In genomic region chr12:124464062-124464461, GRCh38 we compare ENCODE assay signal across 14 cellular contexts.
A peak's percentile ranks its signal among the peaks of the same experiment; 100 is the strongest.
DNase-seq lines count a peak whose midpoint lies in the region; ATAC-seq and TF ChIP-seq lines count a peak whose summit lies in the region.
"Had no signal": no experiment of that assay in that cellular context is flagged by ENCODE, and none has a peak within 500 bp of the region (broad histone marks: within the 10 kb centered on the region; RNA-seq: fewer than 3 reads in every experiment).

No MANE protein-coding gene starts in this region.

- in situ Hi-C loops in HAP-1 (cut with MboI; ENCODE audit: low sequenced_read_pairs) = no loop called here

- H3K9me3 ChIP-seq in A673 (ENCODE audit: low read depth, low read length, poor library complexity, severe bottlenecking) = peaks cover 8% of the 10 kb centered on the region
- peaks cover under 1% of the 10 kb centered on the region for H3K9me3 ChIP-seq in CD4-positive, alpha-beta T cell (ENCODE audit: control insufficient read depth, low read length)
- no peaks in the 10 kb centered on the region for H3K9me3 ChIP-seq in T-helper 17 cell (ENCODE audit: control insufficient read depth, low read length, poor library complexity, severe bottlenecking)
- no peaks in the 10 kb centered on the region for H3K9me3 ChIP-seq in HAP-1
- H3K9me3 ChIP-seq: colonic mucosa had no signal

- CTCF ChIA-PET in A673 (lab: Charles Lee) = interaction anchor here (0.6 to 0.7 kb wide), 2 partner anchors 42 to 100 kb away, joined by 3 read pairs; no protein-coding TSS in a partner anchor
- CTCF ChIA-PET in CD4-positive, alpha-beta T cell (lab: Charles Lee) = no interaction called here

- H3K4me3 Mint-ChIP-seq in CD4-positive, alpha-beta T cell = peak overlapping the region; percentile 58
- H3K4me3 Mint-ChIP-seq in T-helper 17 cell = no peak overlapping the region
- peak overlapping the region in 4 of 5 donors; percentile 74 to 86 (median 78) for H3K4me3 Mint-ChIP-seq in immature natural killer cell

- H3K4me1 ChIP-seq in A673 (ENCODE audit: insufficient read depth, low read length, poor library complexity, severe bottlenecking) = peaks cover 52% of the 10 kb centered on the region
- no peaks in the 10 kb centered on the region for H3K4me1 ChIP-seq in HAP-1
- H3K4me1 ChIP-seq: colonic mucosa had no signal

- H3K4me3 ChIP-seq in A673 (ENCODE audit: low read depth, low read length, poor library complexity, severe bottlenecking) (peak overlapping the region; percentile 2), HAP-1 (no peak overlapping the region)
- H3K4me3 ChIP-seq: colonic mucosa, K562 had no signal

- no peak for ATAC-seq in CD4-positive, alpha-beta T cell (ENCODE audit: poor library complexity)
- no peak for ATAC-seq in T-helper 17 cell

- intact Hi-C loops in A673 (cut with micrococcal nuclease; ENCODE audit: unreplicated experiment) = loop anchor here (5.0 kb wide), 2 partner anchors 103 to 298 kb away; partner anchors contain the start of gene NCOR2
- intact Hi-C loops in CD4-positive, alpha-beta T cell (cut with DNase I, micrococcal nuclease) = no loop called here

- BruUV-seq in A673 (replicated peaks; lab: Mats Ljungman, UMichigan) = no TSS peak

- H3K4me1 Mint-ChIP-seq in CD4-positive, alpha-beta T cell (ENCODE audit: low read depth) = peaks cover 56% of the 10 kb centered on the region
- peaks cover 30% of the 10 kb centered on the region for H3K4me1 Mint-ChIP-seq in T-helper 17 cell
- peaks cover 62 to 63% of the 10 kb centered on the region in 2 donors for H3K4me1 Mint-ChIP-seq in immature natural killer cell

- no peaks in the 10 kb centered on the region for H3K27me3 Mint-ChIP-seq in CD4-positive, alpha-beta T cell
- H3K27me3 Mint-ChIP-seq in T-helper 17 cell (no peaks in the 10 kb centered on the region), immature natural killer cell (ENCODE audit: low read depth in 3 of 3) (peaks cover 7 to 16% (median 10%) of the 10 kb centered on the region in 3 donors)

- TF ChIP-seq CTCF in A673 (conservative IDR thresholded peaks at IDR 0.05; ENCODE audit: low read depth, low read length) = no peak
- TF ChIP-seq CTCF in CD4-positive, alpha-beta T cell (IDR thresholded peaks at IDR 0.05) = no peak

- H3K9me3 Mint-ChIP-seq in CD4-positive, alpha-beta T cell = no peaks in the 10 kb centered on the region
- H3K9me3 Mint-ChIP-seq in immature natural killer cell = peaks cover 0 to 3% (median 0%) of the 10 kb centered on the region in 6 donors

- DNase-seq in A673 (ENCODE audit: low spot score) (peak; percentile 68), T-helper 17 cell (no peak), immature natural killer cell (no peak), putamen (ENCODE audit: low spot score) (no peak), HAP-1 (ENCODE audit: low spot score in 2 of 2) (no peak), anterior cingulate cortex (lab: John Stamatoyannopoulos, UW) (no peak)
- DNase-seq in CD4-positive, alpha-beta T cell = no peak
- DNase-seq in stimulated activated CD4-positive, alpha-beta T cell treated with anti-CD3 and anti-CD28 coated beads, Interleukin-4, amount 100 ng/mL, for 24 hours = no peak
- DNase-seq: activated CD4-positive, alpha-beta T cell treated with anti-CD3 and anti-CD28 coated beads, Interleukin-2, amount 50 U/mL, for 1 hour; activated gamma-delta T cell treated with Interleukin-2 at 50 U/mL for 16 hours; colonic mucosa; stimulated activated CD4-positive, alpha-beta T cell treated with anti-CD3 and anti-CD28 coated beads, Interleukin-1b, Interleukin-23, amount 100 ng/mL, for 48 hours; stimulated activated naive CD4-positive, alpha-beta T cell treated with Interleukin-2 at 50 U/mL for 16 hours had no signal

- H3K36me3 Mint-ChIP-seq in CD4-positive, alpha-beta T cell (ENCODE audit: low read depth) = peaks cover 53% of the 10 kb centered on the region
- H3K36me3 Mint-ChIP-seq in T-helper 17 cell (ENCODE audit: low read depth) = peaks cover 4% of the 10 kb centered on the region
- H3K36me3 Mint-ChIP-seq in immature natural killer cell = peaks cover 4 to 22% (median 22%) of the 10 kb centered on the region in 3 donors

- peaks cover 31% of the 10 kb centered on the region for H3K36me3 ChIP-seq in A673 (ENCODE audit: insufficient read depth, low read length, poor library complexity, severe bottlenecking)
- peaks cover 34% of the 10 kb centered on the region for H3K36me3 ChIP-seq in HAP-1 (replicated peaks)

- no peaks in the 10 kb centered on the region for H3K27me3 ChIP-seq in A673 (replicated peaks; ENCODE audit: insufficient read depth, low read depth, low read length, poor library complexity)
- H3K27me3 ChIP-seq in CD4-positive, alpha-beta T cell (ENCODE audit: control insufficient read depth, insufficient read depth, low read length) = no peaks in the 10 kb centered on the region
- H3K27me3 ChIP-seq in HAP-1 (ENCODE audit: low read depth) = no peaks in the 10 kb centered on the region
- H3K27me3 ChIP-seq: colonic mucosa had no signal

- peak overlapping the region; percentile 82 for H3K27ac ChIP-seq in A673 (ENCODE audit: low read depth, low read length, poor library complexity, severe bottlenecking)
- peak overlapping the region; percentile 8 for H3K27ac ChIP-seq in CD4-positive, alpha-beta T cell (ENCODE audit: low read depth, low read length)
- H3K27ac ChIP-seq: colonic mucosa had no signal

- POLR2A ChIA-PET in A673 (lab: Charles Lee; ENCODE audit: low non-redundant PET) = no interaction called here
- POLR2A ChIA-PET in CD4-positive, alpha-beta T cell (lab: Charles Lee) = interaction anchor here (1.0 to 3.6 kb wide), 2 partner anchors 9 to 10 kb away, joined by 3 to 21 read pairs; no protein-coding TSS in a partner anchor

- peak overlapping the region; percentile 91 for H3K27ac Mint-ChIP-seq in CD4-positive, alpha-beta T cell
- H3K27ac Mint-ChIP-seq in T-helper 17 cell (peak overlapping the region; percentile 95), immature natural killer cell (peak overlapping the region; percentile 87 to 96 (median 91))
